In genomic region chr2:128291161-128291843, GRCh38 we compare ENCODE assay signal across 23 cellular contexts. TPM values are rescaled to one million over a fixed set of nuclear protein-coding genes. Genes with fewer than 3 reads are reported as not detected.
A peak's percentile ranks its signal among the peaks of the same experiment; 100 is the strongest.
DNase-seq lines count a peak whose midpoint lies in the region; ATAC-seq, FAIRE-seq and TF ChIP-seq lines count a peak whose summit lies in the region.
"Had no signal": no experiment of that assay in that cellular context is flagged by ENCODE, and none has a peak within 500 bp of the region (broad histone marks: within the 10 kb centered on the region; RNA-seq: fewer than 3 reads in every experiment).

No MANE protein-coding gene starts in this region.

- H3K4me3 ChIP-seq in Loucy (ENCODE audit: low read length, poor library complexity, severe bottlenecking) (no peak overlapping the region), right cardiac atrium (ENCODE audit: low read length) (no peak overlapping the region), psoas muscle (no peak overlapping the region), small intestine (ENCODE audit: low read depth in 1 of 2, low read length in 2 of 2) (no peak overlapping the region), GM23248 (no peak overlapping the region)
- H3K4me3 ChIP-seq: body of pancreas, K562, ovary, Peyer's patch had no signal

- DNase-seq in DMS53 (lab: John Stamatoyannopoulos, UW) (peak; percentile 5), DMS53 treated with DMSO at 0.1 percent for 48 hours (lab: John Stamatoyannopoulos, UW; ENCODE audit: unreplicated experiment) (no peak), right cardiac atrium (peak; percentile 4 to 44 (median 36)), psoas muscle (peak; percentile 14 to 52), small intestine (no peak), GM23248 (no peak)
- DNase-seq: 8988T; activated CD4-positive, alpha-beta T cell treated with anti-CD3 and anti-CD28 coated beads, Interleukin-2, amount 50 U/mL, for 48 hours; activated T-cell treated with anti-CD3 and anti-CD28 coated beads, Interleukin-2, amount 50 U/mL, for 1 hour; CD4-positive, CD25-positive, alpha-beta regulatory T cell; foreskin melanocyte; left colon; NCI-H2029 treated with DMSO at 0.1 percent for 48 hours; NCI-H748 treated with DMSO at 0.1 percent for 48 hours; Peyer's patch; stimulated activated naive CD4-positive, alpha-beta T cell had no signal

- no peaks in the 10 kb centered on the region for H3F3A ChIP-seq in Loucy (ENCODE audit: low read depth)
- H3F3A ChIP-seq in GM23248 (ENCODE audit: insufficient read depth): no peaks in the 10 kb centered on the region

- H3K79me2 ChIP-seq in Loucy (ENCODE audit: insufficient read depth, low read length) (peaks cover 100% of the 10 kb centered on the region), GM23248 (ENCODE audit: insufficient read depth) (peaks cover 63% of the 10 kb centered on the region)

- in situ Hi-C loops in GM23248 (cut with MboI): no loop called here

- TF ChIP-seq CTCF in Loucy (conservative IDR thresholded peaks at IDR 0.05; ENCODE audit: low read length): no peak
- TF ChIP-seq CTCF in psoas muscle (IDR thresholded peaks at IDR 0.05): no peak

- H3K9ac ChIP-seq in Loucy (ENCODE audit: low read depth, low read length, poor library complexity, severe bottlenecking) (no peak overlapping the region), GM23248 (no peak overlapping the region)

- no peaks in the 10 kb centered on the region for H3K9me2 ChIP-seq in Loucy (replicated peaks; ENCODE audit: low read depth, low read length)
- no peaks in the 10 kb centered on the region for H3K9me2 ChIP-seq in GM23248 (ENCODE audit: insufficient read depth)

- H3K9me3 ChIP-seq in Loucy (ENCODE audit: insufficient read depth, low read depth, low read length) (no peaks in the 10 kb centered on the region), right cardiac atrium (ENCODE audit: control insufficient read depth, low read length) (no peaks in the 10 kb centered on the region), psoas muscle (no peaks in the 10 kb centered on the region), small intestine (ENCODE audit: control insufficient read depth, low read depth) (no peaks in the 10 kb centered on the region), GM23248 (ENCODE audit: low read depth) (no peaks in the 10 kb centered on the region)
- H3K9me3 ChIP-seq: body of pancreas, ovary, Peyer's patch had no signal

- FAIRE-seq in small intestine (lab: Jason Lieb, UNC): no peak
- FAIRE-seq: endothelial cell of umbilical vein, K562 had no signal

- H2AFZ ChIP-seq in Loucy (ENCODE audit: low read length) (no peak overlapping the region), GM23248 (no peak overlapping the region)

- ATAC-seq in right cardiac atrium (no peak), psoas muscle (no peak), GM19455 (IDR thresholded peaks at IDR 0.05; ENCODE audit: unreplicated experiment) (no peak)
- ATAC-seq: body of pancreas, K562, left colon had no signal

- H3K27me3 ChIP-seq in Loucy (ENCODE audit: insufficient read depth, low read length, poor library complexity, severe bottlenecking): no peaks in the 10 kb centered on the region
- no peaks in the 10 kb centered on the region for H3K27me3 ChIP-seq in right cardiac atrium (ENCODE audit: control insufficient read depth, insufficient read depth)
- H3K27me3 ChIP-seq in psoas muscle (ENCODE audit: insufficient read depth in 3 of 3, low read length in 2 of 3): no peaks in the 10 kb centered on the region
- H3K27me3 ChIP-seq in small intestine (ENCODE audit: control insufficient read depth in 2 of 2, insufficient read depth in 2 of 2, low read length in 2 of 2): no peaks in the 10 kb centered on the region
- H3K27me3 ChIP-seq in GM23248 (replicated peaks; ENCODE audit: insufficient read depth): no peaks in the 10 kb centered on the region
- H3K27me3 ChIP-seq: body of pancreas, ovary, Peyer's patch had no signal

- H3K4me2 ChIP-seq in Loucy (ENCODE audit: low read depth, low read length, poor library complexity, severe bottlenecking): peak overlapping the region; percentile 19
- H3K4me2 ChIP-seq in GM23248 (ENCODE audit: unreplicated experiment): no peak overlapping the region

- H3K4me1 ChIP-seq in Loucy (ENCODE audit: insufficient read depth, low read length, poor library complexity, severe bottlenecking): peaks cover 22% of the 10 kb centered on the region
- H3K4me1 ChIP-seq in right cardiac atrium (ENCODE audit: control insufficient read depth, insufficient read depth, low read length): peaks cover 2% of the 10 kb centered on the region
- H3K4me1 ChIP-seq in psoas muscle: peaks cover 32% of the 10 kb centered on the region
- H3K4me1 ChIP-seq in small intestine (ENCODE audit: control insufficient read depth in 2 of 2, insufficient read depth in 1 of 2, low read depth in 1 of 2, low read length in 1 of 2): no peaks in the 10 kb centered on the region
- no peaks in the 10 kb centered on the region for H3K4me1 ChIP-seq in GM23248 (ENCODE audit: insufficient read depth)

- intact Hi-C loops in right cardiac atrium (cut with DNase I) (no loop called here), psoas muscle (cut with DNase I) (loop anchor here (5.0 kb wide), 1 partner anchor 114 kb away; no protein-coding TSS in a partner anchor)

- peaks cover 98% of the 10 kb centered on the region for H3K36me3 ChIP-seq in Loucy (ENCODE audit: insufficient read depth, low read length)
- H3K36me3 ChIP-seq in psoas muscle (ENCODE audit: insufficient read depth in 1 of 2, low read depth in 1 of 2): peaks cover 0 to 18% of the 10 kb centered on the region in 2 donors
- no peaks in the 10 kb centered on the region for H3K36me3 ChIP-seq in small intestine (ENCODE audit: control insufficient read depth in 2 of 2, insufficient read depth in 2 of 2, low read length in 2 of 2)
- H3K36me3 ChIP-seq in GM23248 (ENCODE audit: low read depth): no peaks in the 10 kb centered on the region
- H3K36me3 ChIP-seq: ovary had no signal

- H4K20me1 ChIP-seq in Loucy (ENCODE audit: insufficient read depth, low read length, poor library complexity, severe bottlenecking): peaks cover 100% of the 10 kb centered on the region
- H4K20me1 ChIP-seq in GM23248 (ENCODE audit: insufficient read depth): no peaks in the 10 kb centered on the region

- H3K27ac ChIP-seq in right cardiac atrium (ENCODE audit: low read length): no peak overlapping the region
- no peak overlapping the region for H3K27ac ChIP-seq in psoas muscle
- no peak overlapping the region for H3K27ac ChIP-seq in small intestine (ENCODE audit: low read depth in 1 of 2, low read length in 1 of 2)
- no peak overlapping the region for H3K27ac ChIP-seq in GM23248
- H3K27ac ChIP-seq: HL-60, ovary, Peyer's patch had no signal

- WGBS in right cardiac atrium: 95% methylated on average over 13 of the region's 13 CpGs
- WGBS in psoas muscle, 3 donors: 76 to 87% (median 82%) methylated on average over 13 of the region's 13 CpGs
- WGBS in small intestine, 3 donors: 86 to 96% (median 86%) methylated on average over 13 of the region's 13 CpGs
- WGBS in GM23248 (ENCODE audit: low coverage in 1 of 2, low lambda C conversion rate in 2 of 2, missing lambda C conversion rate in 2 of 2), 2 experiments: 84 to 90% methylated on average over 13 of the region's 13 CpGs

RNA-seq across cellular contexts. Expression of gene HS6ST1, which starts 27.4 kb away (rescaled TPM):
- total RNA-seq in right cardiac atrium (10 to 100 TPM; 13.3 to 28.4 (median 21.1) TPM), psoas muscle (10 to 100 TPM; 29.3 to 68.7 (median 44.6) TPM)
- polyA plus RNA-seq in right cardiac atrium (19.8 TPM), psoas muscle (10 to 100 TPM; 13.6 to 90.9 (median 20.0) TPM), small intestine (10 to 100 TPM in 1 of 3 donors, 1 to 10 TPM in 2; 4.0 to 20.7 (median 6.5) TPM), GM23248 (2016; fragmentation: Nextera tagmentation; extraction: Ambion mirVana) (3.3 and 4.0 TPM in 2 replicates)
- 27.3 and 35.8 TPM in 2 replicates for total RNA-seq in GM23248 (2014; rRNA removed; shearing (Covaris generic))

Comparison
In these comparisons a context has a peak if more than half of its experiments do, and no peak if none do; other contexts are left out.
1. DNase-seq: peak in DMS53 (single experiment), right cardiac atrium (3 of 3) and psoas muscle (2 of 2); none in DMS53 treated with DMSO at 0.1 percent for 48 hours (single experiment), small intestine (single experiment) and GM23248 (single experiment).
2. intact Hi-C loops: an anchor here in psoas muscle (5.0 kb wide); none called in right cardiac atrium.